ENCODE assay signal across 16 cellular contexts in the genomic region with DNA sequence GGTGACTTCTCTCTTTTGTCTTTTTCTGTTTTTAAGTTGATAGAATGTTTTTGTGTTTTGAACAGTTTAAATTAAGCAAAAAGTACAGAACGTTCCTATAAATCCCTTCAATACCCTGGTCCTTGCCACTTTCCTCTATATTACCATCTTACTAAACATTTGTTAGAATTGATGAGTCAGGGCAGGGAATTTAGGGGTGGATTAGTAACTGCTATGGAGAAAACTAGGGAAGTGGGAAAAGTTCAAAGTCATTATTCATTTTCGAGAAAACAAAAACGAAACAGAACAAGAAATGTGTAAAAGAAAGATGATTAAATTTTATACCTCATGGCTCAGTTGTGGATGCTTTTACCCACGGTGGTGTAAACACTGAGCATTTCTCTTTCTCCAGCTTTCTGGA.
DNase-seq lines count a peak whose midpoint lies in the region; ATAC-seq, FAIRE-seq and TF ChIP-seq lines count a peak whose summit lies in the region.
"Had no signal": no experiment of that assay in that cellular context is flagged by ENCODE, and none has a peak within 500 bp of the region (broad histone marks: within the 10 kb centered on the region; RNA-seq: fewer than 3 reads in every experiment).

No MANE protein-coding gene starts in this region.

- H3K9me3 Mint-ChIP-seq in naive thymus-derived CD4-positive, alpha-beta T cell = peaks cover 0 to 10% (median 2%) of the 10 kb centered on the region in 11 donors
- H3K9me3 Mint-ChIP-seq: effector memory CD8-positive, alpha-beta T cell had no signal

- intact Hi-C loops in naive thymus-derived CD4-positive, alpha-beta T cell (cut with micrococcal nuclease) = no loop called here

- POLR2A ChIA-PET in naive thymus-derived CD4-positive, alpha-beta T cell (lab: Charles Lee) = no interaction called here

- no peak overlapping the region for H3K27ac ChIP-seq in naive thymus-derived CD4-positive, alpha-beta T cell (ENCODE audit: low read depth, low read length)
- H3K27ac ChIP-seq: C4-2B, cardiac muscle cell had no signal

- DNase-seq in AG20443 (ENCODE audit: low spot score) (peak; percentile 52), H54 (ENCODE audit: insufficient read length, low spot score) (peak; percentile 47), amniotic epithelial cell (ENCODE audit: low read depth) (peak; percentile 81), kidney tubule cell (ENCODE audit: low spot score) (peak; percentile 37), SKM-1 (lab: John Stamatoyannopoulos, UW; ENCODE audit: unreplicated experiment) (no peak), NCI-H2107 treated with DMSO at 0.1 percent for 48 hours (lab: John Stamatoyannopoulos, UW; ENCODE audit: unreplicated experiment) (no peak)
- no peak for DNase-seq in naive thymus-derived CD4-positive, alpha-beta T cell
- DNase-seq: activated naive CD4-positive, alpha-beta T cell treated with Interleukin-2 at 50 U/mL for 16 hours; effector memory CD8-positive, alpha-beta T cell; NCI-H2107 had no signal

- FAIRE-seq in H54 (lab: Jason Lieb, UNC) = no peak
- FAIRE-seq: GM18507, GM19239, keratinocyte had no signal

- H3K27me3 ChIP-seq in naive thymus-derived CD4-positive, alpha-beta T cell (ENCODE audit: control insufficient read depth in 2 of 2, insufficient read depth in 2 of 2, low read length in 2 of 2) = no peaks in the 10 kb centered on the region
- H3K27me3 ChIP-seq: cardiac muscle cell had no signal

- no peak overlapping the region for H3K27ac Mint-ChIP-seq in naive thymus-derived CD4-positive, alpha-beta T cell
- H3K27ac Mint-ChIP-seq: effector memory CD8-positive, alpha-beta T cell had no signal

- no peaks in the 10 kb centered on the region for H3K36me3 ChIP-seq in naive thymus-derived CD4-positive, alpha-beta T cell (ENCODE audit: control insufficient read depth in 2 of 3, insufficient read depth in 3 of 3, low read length in 3 of 3)
- H3K36me3 ChIP-seq: cardiac muscle cell had no signal

- no peak overlapping the region for H3K4me3 Mint-ChIP-seq in naive thymus-derived CD4-positive, alpha-beta T cell
- H3K4me3 Mint-ChIP-seq: effector memory CD8-positive, alpha-beta T cell had no signal

- CTCF ChIA-PET in naive thymus-derived CD4-positive, alpha-beta T cell (lab: Charles Lee) = no interaction called here

- no peaks in the 10 kb centered on the region for H3K9me3 ChIP-seq in naive thymus-derived CD4-positive, alpha-beta T cell (ENCODE audit: control insufficient read depth in 2 of 3, low read length in 3 of 3)

- no peaks in the 10 kb centered on the region for H3K4me1 Mint-ChIP-seq in naive thymus-derived CD4-positive, alpha-beta T cell

- no peak for TF ChIP-seq POLR2A in H54 (IDR thresholded peaks at IDR 0.05; ENCODE audit: low read depth, low read length)

- no peak overlapping the region for H3K4me3 ChIP-seq in naive thymus-derived CD4-positive, alpha-beta T cell (ENCODE audit: low read length)
- H3K4me3 ChIP-seq: cardiac muscle cell had no signal

- no peak for ATAC-seq in HG03378 (IDR thresholded peaks at IDR 0.05; ENCODE audit: unreplicated experiment)
- no peak for ATAC-seq in naive thymus-derived CD4-positive, alpha-beta T cell
- ATAC-seq: effector memory CD8-positive, alpha-beta T cell had no signal

- H3K4me1 ChIP-seq in naive thymus-derived CD4-positive, alpha-beta T cell (ENCODE audit: control insufficient read depth in 2 of 2, insufficient read depth in 2 of 2, low read length in 2 of 2) = no peaks in the 10 kb centered on the region

- peaks cover 8 to 36% (median 20%) of the 10 kb centered on the region in 5 donors for H3K27me3 Mint-ChIP-seq in naive thymus-derived CD4-positive, alpha-beta T cell

- peaks cover 0 to 4% (median 0%) of the 10 kb centered on the region in 5 donors for H3K36me3 Mint-ChIP-seq in naive thymus-derived CD4-positive, alpha-beta T cell

Comparison
In these comparisons a context has a peak if more than half of its experiments do, and no peak if none do; other contexts are left out.
1. DNase-seq: peak in AG20443 (single experiment), H54 (single experiment), amniotic epithelial cell (single experiment) and kidney tubule cell (single experiment); none in naive thymus-derived CD4-positive, alpha-beta T cell (0 of 9), SKM-1 (single experiment) and NCI-H2107 treated with DMSO at 0.1 percent for 48 hours (single experiment).